9 cellular contexts compared by ENCODE assay signal in the genomic region with DNA sequence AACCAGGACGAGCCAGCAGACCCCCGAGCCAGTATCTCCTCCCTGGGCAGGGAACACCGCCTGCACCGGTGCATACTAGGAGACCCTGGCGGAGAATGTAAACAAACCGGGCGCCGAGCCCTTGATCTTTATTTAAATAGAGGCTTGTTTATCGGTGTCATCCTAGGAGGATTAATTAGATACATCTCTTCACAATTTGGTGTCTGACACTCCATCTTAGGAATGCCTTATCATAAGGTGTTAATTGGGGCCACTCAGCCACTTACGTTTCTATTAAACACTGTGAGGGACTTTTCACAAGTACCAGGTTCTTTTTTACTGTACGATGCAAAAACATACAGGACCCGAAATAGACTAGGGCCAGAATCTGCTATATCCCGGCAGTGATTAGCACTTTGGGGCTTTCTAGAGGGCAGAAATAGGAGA. TPM values are rescaled to one million over a fixed set of nuclear protein-coding genes. Genes with fewer than 3 reads are reported as not detected.
DNase-seq lines count a peak whose midpoint lies in the region; ATAC-seq and TF ChIP-seq lines count a peak whose summit lies in the region.
"Had no signal": no experiment of that assay in that cellular context is flagged by ENCODE, and none has a peak within 500 bp of the region (broad histone marks: within the 10 kb centered on the region; RNA-seq: fewer than 3 reads in every experiment).

No MANE protein-coding gene starts in this region.

- in situ Hi-C loops in brain microvascular endothelial cell (cut with HindIII; ENCODE audit: low pct_ligation_motif_present, low sequenced_read_pairs) = no loop called here

- POLR2A ChIA-PET in Caco-2 (lab: Charles Lee) = no interaction called here

- H3K27me3 ChIP-seq in Caco-2 (replicated peaks; ENCODE audit: control insufficient read depth, insufficient read depth, low read length) = peaks cover 5% of the 10 kb centered on the region
- H3K27me3 ChIP-seq in esophagus muscularis mucosa = peaks cover 5 to 57% (median 28%) of the 10 kb centered on the region in 4 donors
- H3K27me3 ChIP-seq in psoas muscle (ENCODE audit: insufficient read depth in 3 of 3, low read length in 2 of 3) = peaks cover 0 to 89% (median 27%) of the 10 kb centered on the region in 3 donors
- H3K27me3 ChIP-seq in brain microvascular endothelial cell (replicated peaks) = peaks cover 70% of the 10 kb centered on the region

- no peak overlapping the region for H3K4me3 ChIP-seq in Caco-2 (ENCODE audit: low read depth, low read length)
- peak overlapping the region; percentile 50 to 68 (median 57) for H3K4me3 ChIP-seq in esophagus muscularis mucosa
- peak overlapping the region; percentile 73 for H3K4me3 ChIP-seq in psoas muscle
- no peak overlapping the region for H3K4me3 ChIP-seq in brain microvascular endothelial cell (ENCODE audit: low read depth, low read length)

- H3K27me3 Mint-ChIP-seq in Caco-2 (ENCODE audit: insufficient read depth, unreplicated experiment) (peaks cover 38% of the 10 kb centered on the region), IgD-negative memory B cell (peaks cover 52% of the 10 kb centered on the region)

- no peak for TF ChIP-seq CTCF in Caco-2 (IDR thresholded peaks at IDR 0.05; ENCODE audit: insufficient read depth in 1 of 2, low read depth in 1 of 2, low read length in 1 of 2, severe bottlenecking in 1 of 2, unreplicated experiment in 1 of 2)
- no peak for TF ChIP-seq CTCF in esophagus muscularis mucosa (IDR thresholded peaks at IDR 0.05)
- no peak for TF ChIP-seq CTCF in psoas muscle (IDR thresholded peaks at IDR 0.05)
- TF ChIP-seq CTCF in brain microvascular endothelial cell (IDR thresholded peaks at IDR 0.05; ENCODE audit: low read depth, low read length, missing control alignments) = no peak

- H3K27ac ChIP-seq in esophagus muscularis mucosa (replicated peaks in 1 of 4) = no peak overlapping the region
- H3K27ac ChIP-seq in psoas muscle = no peak overlapping the region
- no peak overlapping the region for H3K27ac ChIP-seq in brain microvascular endothelial cell
- H3K27ac ChIP-seq in caudate nucleus (ENCODE audit: low read depth, low read length) = no peak overlapping the region

- no peak for TF ChIP-seq EP300 in esophagus muscularis mucosa (IDR thresholded peaks at IDR 0.05)

- H3K9me3 ChIP-seq in Caco-2 (no peaks in the 10 kb centered on the region), esophagus muscularis mucosa (no peaks in the 10 kb centered on the region), psoas muscle (no peaks in the 10 kb centered on the region)

- ATAC-seq in psoas muscle = no peak
- ATAC-seq: esophagus mucosa had no signal

- H3K4me1 ChIP-seq in Caco-2 = peaks cover 18% of the 10 kb centered on the region; the same call in 1 of the 2 replicates
- H3K4me1 ChIP-seq in esophagus muscularis mucosa = peaks cover 26 to 38% (median 31%) of the 10 kb centered on the region in 4 donors
- H3K4me1 ChIP-seq in psoas muscle = peaks cover 19% of the 10 kb centered on the region

- H3K9me3 Mint-ChIP-seq in Caco-2 (ENCODE audit: unreplicated experiment) (no peaks in the 10 kb centered on the region), IgD-negative memory B cell (peaks cover 0 to 8% (median 0%) of the 10 kb centered on the region in 3 donors)

- WGBS in esophagus muscularis mucosa = 16% methylated on average over 13 of the region's 13 CpGs
- 14 to 33% (median 22%) methylated on average over 13 of the region's 13 CpGs for WGBS in psoas muscle, 3 donors

- DNase-seq in Caco-2 (no peak), esophagus muscularis mucosa (ENCODE audit: extremely low spot score) (no peak), psoas muscle (no peak), brain microvascular endothelial cell (no peak), caudate nucleus (lab: John Stamatoyannopoulos, UW) (no peak), HuH-7 (ENCODE audit: low spot score) (no peak)
- no peak for DNase-seq in stimulated activated CD4-positive, alpha-beta T cell treated with anti-CD3 and anti-CD28 coated beads, Interleukin-2, amount 100 ng/mL, for 24 hours

- BruUV-seq in Caco-2 (replicated peaks; lab: Mats Ljungman, UMichigan) = no TSS peak

- no peak overlapping the region for H3K27ac Mint-ChIP-seq in Caco-2 (ENCODE audit: unreplicated experiment)
- H3K27ac Mint-ChIP-seq in IgD-negative memory B cell = peak overlapping the region in 2 of 3 donors; percentile 24 to 65

- no peak for TF ChIP-seq POLR2A in esophagus muscularis mucosa (IDR thresholded peaks at IDR 0.05; ENCODE audit: low read depth)

- peaks cover 5% of the 10 kb centered on the region for H3K36me3 Mint-ChIP-seq in Caco-2 (ENCODE audit: insufficient read depth, unreplicated experiment)
- no peaks in the 10 kb centered on the region for H3K36me3 Mint-ChIP-seq in IgD-negative memory B cell

- no peaks in the 10 kb centered on the region for H3K36me3 ChIP-seq in Caco-2 (ENCODE audit: control insufficient read depth, insufficient read depth, low read length)
- no peaks in the 10 kb centered on the region for H3K36me3 ChIP-seq in esophagus muscularis mucosa
- no peaks in the 10 kb centered on the region for H3K36me3 ChIP-seq in psoas muscle (ENCODE audit: insufficient read depth in 1 of 2, low read depth in 1 of 2)
- H3K36me3 ChIP-seq in brain microvascular endothelial cell (replicated peaks) = no peaks in the 10 kb centered on the region

- H3K4me1 Mint-ChIP-seq in Caco-2 (ENCODE audit: low read depth, unreplicated experiment) = peaks cover 24% of the 10 kb centered on the region
- peaks cover 18 to 23% (median 22%) of the 10 kb centered on the region in 3 donors for H3K4me1 Mint-ChIP-seq in IgD-negative memory B cell

- peak overlapping the region; percentile 82 for H3K4me3 Mint-ChIP-seq in Caco-2 (ENCODE audit: unreplicated experiment)
- H3K4me3 Mint-ChIP-seq in IgD-negative memory B cell = peak overlapping the region; percentile 85 to 99 (median 96)

- intact Hi-C loops in Caco-2 (cut with micrococcal nuclease; ENCODE audit: unreplicated experiment) = loop anchor here (2.0 to 10.0 kb wide), 5 partner anchors 111 to 633 kb away; partner anchors contain the start of genes AZI2, CMC1 and ZCWPW2
- intact Hi-C loops in esophagus muscularis mucosa (cut with DNase I) = no loop called here
- intact Hi-C loops in psoas muscle (cut with DNase I) = loop anchor here (5.0 to 10.0 kb wide), 3 partner anchors 571 to 613 kb away; no protein-coding TSS in a partner anchor

- CTCF ChIA-PET in Caco-2 (lab: Charles Lee) = no interaction called here

RNA-seq across cellular contexts. Expression of gene EOMES, which starts 8.0 kb away (rescaled TPM):
- 0.43 and 0.53 TPM in 2 replicates for total RNA-seq in Caco-2 (2022)
- 1.1 TPM for polyA plus RNA-seq in IgD-negative memory B cell
- under 1 TPM in 1 of 4 donors, not detected in 3; 0.17 TPM for total RNA-seq in esophagus muscularis mucosa
- total RNA-seq in psoas muscle = under 1 TPM in 3 of 4 donors, not detected in 1; 0.07 to 0.15 (median 0.09) TPM
- polyA plus RNA-seq in psoas muscle = under 1 TPM in 2 of 3 donors, not detected in 1; 0.01 to 0.03 TPM

Comparison
In these comparisons a context has a peak if more than half of its experiments do, and no peak if none do; other contexts are left out.
1. H3K4me3 ChIP-seq: peak in esophagus muscularis mucosa (4 of 4) and psoas muscle (single experiment); none in Caco-2 (single experiment) and brain microvascular endothelial cell (single experiment).